Comparison of ENCODE assay signal across 10 cellular contexts in genomic region chr22:20423636-20424511, GRCh38. TPM values are rescaled to one million over a fixed set of nuclear protein-coding genes. Genes with fewer than 3 reads are reported as not detected.
DNase-seq lines count a peak whose midpoint lies in the region; ATAC-seq and TF ChIP-seq lines count a peak whose summit lies in the region.
"Had no signal": no experiment of that assay in that cellular context is flagged by ENCODE, and none has a peak within 500 bp of the region (broad histone marks: within the 10 kb centered on the region; RNA-seq: fewer than 3 reads in every experiment).

No MANE protein-coding gene starts in this region.

- H3K4me2 ChIP-seq in osteoblast (ENCODE audit: insufficient read depth, low read length): no peak overlapping the region

- peaks cover 25% of the 10 kb centered on the region for H4K20me1 ChIP-seq in osteoblast (ENCODE audit: insufficient read depth, low read length)

- no peak overlapping the region for H2AFZ ChIP-seq in osteoblast (ENCODE audit: low read length)

- no peak overlapping the region for H3K9ac ChIP-seq in SK-N-MC (ENCODE audit: insufficient read length)

- peaks cover 2% of the 10 kb centered on the region for H3K27me3 ChIP-seq in cardiac muscle cell
- H3K27me3 ChIP-seq in osteoblast (ENCODE audit: insufficient read depth, low read length): no peaks in the 10 kb centered on the region

- H3K9me3 ChIP-seq in SK-N-MC (ENCODE audit: low read depth, low read length) (no peaks in the 10 kb centered on the region), cardiac muscle cell (ENCODE audit: low read depth) (no peaks in the 10 kb centered on the region), osteoblast (ENCODE audit: low read depth, low read length) (no peaks in the 10 kb centered on the region)

- H3K27ac ChIP-seq in SK-N-MC (peak overlapping the region; percentile 80), cardiac muscle cell (peak overlapping the region; percentile 25), osteoblast (ENCODE audit: low read depth, low read length) (peak overlapping the region; percentile 58)

- H3K36me3 ChIP-seq in SK-N-MC (ENCODE audit: insufficient read depth, low read length) (peaks cover 9% of the 10 kb centered on the region; the same call in 1 of the 2 replicates), cardiac muscle cell (peaks cover 3% of the 10 kb centered on the region), osteoblast (ENCODE audit: insufficient read depth, low read length) (peaks cover 24% of the 10 kb centered on the region)

- ATAC-seq in HG03039 (IDR thresholded peaks at IDR 0.05; ENCODE audit: unreplicated experiment): no peak

- H3K4me1 ChIP-seq in cardiac muscle cell (ENCODE audit: low read depth): no peaks in the 10 kb centered on the region
- H3K4me1 ChIP-seq in osteoblast (ENCODE audit: insufficient read depth, low read length): peaks cover 16% of the 10 kb centered on the region

- H3K79me2 ChIP-seq in osteoblast (ENCODE audit: insufficient read depth, low read length): no peaks in the 10 kb centered on the region

- DNase-seq in Ammon's horn (ENCODE audit: low spot score): peak; percentile 59
- no peak for DNase-seq in SK-N-MC (ENCODE audit: low read depth, low spot score)
- DNase-seq in cardiac muscle cell (ENCODE audit: low read depth in 1 of 2, low spot score in 1 of 2): no peak
- peak; percentile 94 for DNase-seq in osteoblast (ENCODE audit: insufficient read length, low spot score, missing footprints)
- DNase-seq in SIG-M5 treated with dmso at 0.1 percent for 504 hours (lab: John Stamatoyannopoulos, UW; ENCODE audit: unreplicated experiment): no peak
- no peak for DNase-seq in NCI-H2227 (lab: John Stamatoyannopoulos, UW; ENCODE audit: unreplicated experiment)
- no peak for DNase-seq in activated T-cell treated with anti-CD3 and anti-CD28 coated beads for 4 hours
- DNase-seq: activated T-cell treated with anti-CD3 and anti-CD28 coated beads, Interleukin-2, amount 50 U/mL, for 24 hours; stimulated activated CD4-positive, alpha-beta T cell treated with anti-CD3 and anti-CD28 coated beads, Interleukin-1b, Interleukin-23, amount 100 ng/mL, for 48 hours had no signal

- peak overlapping the region; percentile 31; the same call in 1 of the 2 replicates for H3K4me3 ChIP-seq in SK-N-MC
- H3K4me3 ChIP-seq in cardiac muscle cell: no peak overlapping the region
- no peak overlapping the region for H3K4me3 ChIP-seq in osteoblast (ENCODE audit: insufficient read depth, low read length)

- TF ChIP-seq CTCF in cardiac muscle cell (IDR thresholded peaks at IDR 0.05; ENCODE audit: low read depth, low read length) (no peak), osteoblast (IDR thresholded peaks at IDR 0.05; ENCODE audit: extremely low read depth, low read depth, low read length) (no peak)

RNA-seq across cellular contexts. Expression of gene SCARF2, which starts 13.8 kb away (rescaled TPM):
- total RNA-seq in cardiac muscle cell (42.0 and 66.1 TPM in 2 replicates), osteoblast (18.3 and 23.9 TPM in 2 replicates)
- 38.0 and 67.4 TPM in 2 replicates for polyA plus RNA-seq in cardiac muscle cell

RNA-seq across cellular contexts. Expression of gene ZNF74, which starts 29.9 kb away (rescaled TPM):
- 35.6 and 90.9 TPM in 2 replicates for total RNA-seq in cardiac muscle cell
- polyA plus RNA-seq in cardiac muscle cell: 24.4 and 30.1 TPM in 2 replicates
- 12.4 and 13.8 TPM in 2 replicates for total RNA-seq in osteoblast

Comparison
In these comparisons a context has a peak if more than half of its experiments do, and no peak if none do; other contexts are left out.
1. DNase-seq: peak in Ammon's horn (single experiment) and osteoblast (single experiment); none in SK-N-MC (single experiment), cardiac muscle cell (0 of 2), SIG-M5 treated with dmso at 0.1 percent for 504 hours (single experiment), NCI-H2227 (single experiment) and activated T-cell treated with anti-CD3 and anti-CD28 coated beads for 4 hours (single experiment).
2. H3K27ac ChIP-seq: peak in every context shown above with its lines; median percentile 80 in SK-N-MC; 58 in osteoblast; 25 in cardiac muscle cell.